In genomic region chr7:75756340-75757297, GRCh38 we compare ENCODE assay signal across 10 cellular contexts. TPM values are rescaled to one million over a fixed set of nuclear protein-coding genes. Genes with fewer than 3 reads are reported as not detected.
DNase-seq lines count a peak whose midpoint lies in the region; ATAC-seq, FAIRE-seq and TF ChIP-seq lines count a peak whose summit lies in the region.
"Had no signal": no experiment of that assay in that cellular context is flagged by ENCODE, and none has a peak within 500 bp of the region (broad histone marks: within the 10 kb centered on the region; RNA-seq: fewer than 3 reads in every experiment).

No MANE protein-coding gene starts in this region.

- no peak overlapping the region for H3K4me3 Mint-ChIP-seq in GM23338
- H3K4me3 Mint-ChIP-seq: stimulated activated naive CD8-positive, alpha-beta T cell treated with anti-CD3 and anti-CD28 coated beads, Interleukin-15, Interleukin-2, amounts not matched to agents 100 ng/mL and 50 ng/mL, for 24 hours had no signal

- H3K27me3 Mint-ChIP-seq in GM23338 (ENCODE audit: insufficient read depth, low read depth, poor library complexity): peaks cover 5% of the 10 kb centered on the region
- H3K27me3 Mint-ChIP-seq: stimulated activated naive CD8-positive, alpha-beta T cell treated with anti-CD3 and anti-CD28 coated beads, Interleukin-15, Interleukin-2, amounts not matched to agents 100 ng/mL and 50 ng/mL, for 24 hours had no signal

- no peak overlapping the region for H3K4me2 ChIP-seq in GM23338

- no peaks in the 10 kb centered on the region for H3K36me3 Mint-ChIP-seq in GM23338 (ENCODE audit: low read depth)

- intact Hi-C loops in posterior vena cava (cut with DNase I): loop anchor here in 1 of 2 donors (5.0 kb wide), 1 partner anchor 124 kb away; no protein-coding TSS in a partner anchor

- no peaks in the 10 kb centered on the region for H3K36me3 ChIP-seq in GM23338 (ENCODE audit: insufficient read depth)

- H3K9me2 ChIP-seq in GM23338 (ENCODE audit: insufficient read depth): no peaks in the 10 kb centered on the region

- TF ChIP-seq POLR2A in H54 (IDR thresholded peaks at IDR 0.05; ENCODE audit: low read depth, low read length): no peak

- DNase-seq in AML-193 (lab: John Stamatoyannopoulos, UW) (peak; percentile 33 to 45), GM23338 (ENCODE audit: low spot score) (peak; percentile 66), iPS-NIHi7 (ENCODE audit: extremely low spot score) (peak; percentile 54), H54 (ENCODE audit: insufficient read length, low spot score) (no peak), KG1 (lab: John Stamatoyannopoulos, UW) (no peak), posterior vena cava (ENCODE audit: low spot score) (no peak)

- no peak overlapping the region for H3K27ac Mint-ChIP-seq in GM23338
- H3K27ac Mint-ChIP-seq: stimulated activated naive CD8-positive, alpha-beta T cell treated with anti-CD3 and anti-CD28 coated beads, Interleukin-15, Interleukin-2, amounts not matched to agents 100 ng/mL and 50 ng/mL, for 24 hours had no signal

- no peaks in the 10 kb centered on the region for H3K27me3 ChIP-seq in GM23338 (ENCODE audit: insufficient read depth)

- no peak overlapping the region for H3K27ac ChIP-seq in GM23338 (ENCODE audit: low read depth)
- H3K27ac ChIP-seq: epithelial cell of prostate had no signal

- no peaks in the 10 kb centered on the region for H3K79me2 ChIP-seq in GM23338 (replicated peaks; ENCODE audit: insufficient read depth)

- H4K20me1 ChIP-seq in GM23338 (replicated peaks; ENCODE audit: insufficient read depth): no peaks in the 10 kb centered on the region

- TF ChIP-seq CTCF in GM23338 (conservative IDR thresholded peaks at IDR 0.05; ENCODE audit: low read depth in 2 of 2): peak; percentile 73 to 78

- ATAC-seq in GM23338 (peak; percentile 87), SK-N-SH treated with all-trans-retinoic acid at 6 μM for 48 hours (peak; percentile 87), HG03354 (IDR thresholded peaks at IDR 0.05; ENCODE audit: poor library complexity, severe bottlenecking, unreplicated experiment) (no peak)

- H3K4me1 Mint-ChIP-seq in GM23338: 0 out of 3 replicates have a peak, but pooled peaks cover 2% of the 10 kb centered on the region

- no peaks in the 10 kb centered on the region for H3F3A ChIP-seq in GM23338 (replicated peaks; ENCODE audit: low read depth)

- H2AFZ ChIP-seq in GM23338: peak overlapping the region; percentile 28; the same call in 1 of the 2 replicates

- no peak for FAIRE-seq in H54 (lab: Jason Lieb, UNC)

- no peak overlapping the region for H3K4me3 ChIP-seq in GM23338

- H3K9me3 Mint-ChIP-seq in GM23338: peaks cover 2% of the 10 kb centered on the region; the same call in 2 of the 3 replicates
- H3K9me3 Mint-ChIP-seq: stimulated activated naive CD8-positive, alpha-beta T cell treated with anti-CD3 and anti-CD28 coated beads, Interleukin-15, Interleukin-2, amounts not matched to agents 100 ng/mL and 50 ng/mL, for 24 hours had no signal

- no peaks in the 10 kb centered on the region for H3K4me1 ChIP-seq in GM23338 (ENCODE audit: insufficient read depth)

TF ChIP-seq in GM23338, 12 proteins besides CTCF, POLR2A, EP300 and RAD21 (continues in another document):
- TF ChIP-seq POLR2AphosphoS5 (IDR thresholded peaks at IDR 0.05; ENCODE audit: low read depth): no peak
- no peak for TF ChIP-seq JUNB (IDR thresholded peaks at IDR 0.05; ENCODE audit: unreplicated experiment)
- no peak for TF ChIP-seq REST (IDR thresholded peaks at IDR 0.05; ENCODE audit: unreplicated experiment)
- TF ChIP-seq CREB1 (CRISPR knock-in tag; IDR thresholded peaks at IDR 0.05; ENCODE audit: low read depth): no peak
- no peak for TF ChIP-seq EZH2phosphoT487 (IDR thresholded peaks at IDR 0.05; ENCODE audit: unreplicated experiment)
- no peak for TF ChIP-seq ETS1 (IDR thresholded peaks at IDR 0.05)
- no peak for TF ChIP-seq NANOG (IDR thresholded peaks at IDR 0.05; ENCODE audit: borderline replicate concordance)

TF ChIP-seq in SK-N-SH treated with all-trans-retinoic acid at 6 μM for 48 hours, 23 proteins besides CTCF, POLR2A, EP300 and RAD21:
- TF ChIP-seq OSR1 (CRISPR knock-in tag; IDR thresholded peaks at IDR 0.05) (no peak), CREB5 (CRISPR knock-in tag; IDR thresholded peaks at IDR 0.05; ENCODE audit: low read depth) (no peak), CSRNP3 (CRISPR knock-in tag; IDR thresholded peaks at IDR 0.05) (no peak), BACH2 (CRISPR knock-in tag; IDR thresholded peaks at IDR 0.05; ENCODE audit: borderline replicate concordance) (no peak), SNAI2 (CRISPR knock-in tag; IDR thresholded peaks at IDR 0.05) (no peak), PPARA (CRISPR knock-in tag; IDR thresholded peaks at IDR 0.05; ENCODE audit: borderline replicate concordance) (no peak), ISL1 (CRISPR knock-in tag; IDR thresholded peaks at IDR 0.05) (no peak), ZC3H10 (CRISPR knock-in tag; IDR thresholded peaks at IDR 0.05) (no peak), RARB (CRISPR knock-in tag; IDR thresholded peaks at IDR 0.05) (no peak), ZNF70 (CRISPR knock-in tag; IDR thresholded peaks at IDR 0.05) (no peak), TOX (CRISPR knock-in tag; IDR thresholded peaks at IDR 0.05; ENCODE audit: borderline replicate concordance) (no peak)

RNA-seq across cellular contexts. Expression of gene CCL26, which starts 15.4 kb away (rescaled TPM):
- 3.0 and 6.2 TPM in 2 replicates for total RNA-seq in GM23338 (2014; rRNA removed; shearing (Covaris generic))
- polyA plus RNA-seq in GM23338 (2016; fragmentation: Nextera tagmentation; extraction: Ambion mirVana): 17.5 and 18.4 TPM in 2 replicates
- under 1 TPM; 0.97 to 1.00 TPM for total RNA-seq in posterior vena cava

RNA-seq across cellular contexts. Expression of gene HIP1, which starts 17.9 kb away (rescaled TPM):
- 59.8 and 80.8 TPM in 2 replicates for total RNA-seq in GM23338 (2014; rRNA removed; shearing (Covaris generic))
- polyA plus RNA-seq in GM23338 (2016; fragmentation: Nextera tagmentation; extraction: Ambion mirVana): 23.2 and 24.9 TPM in 2 replicates
- 10 to 100 TPM; 27.0 to 29.2 TPM for total RNA-seq in posterior vena cava

RNA-seq across cellular contexts. Expression of gene CCL24, which starts 57.0 kb away (rescaled TPM):
- total RNA-seq in GM23338 (2014; rRNA removed; shearing (Covaris generic)): not detected in 2 replicates
- not detected in 2 replicates for polyA plus RNA-seq in GM23338 (2016; fragmentation: Nextera tagmentation; extraction: Ambion mirVana)
- total RNA-seq in posterior vena cava: not detected

Comparison
In these comparisons a context has a peak if more than half of its experiments do, and no peak if none do; other contexts are left out.
1. DNase-seq: peak in AML-193 (2 of 2), GM23338 (single experiment) and iPS-NIHi7 (single experiment); none in H54 (single experiment), KG1 (single experiment) and posterior vena cava (single experiment).